Comparison of ENCODE assay signal across 9 cellular contexts in the genomic region with DNA sequence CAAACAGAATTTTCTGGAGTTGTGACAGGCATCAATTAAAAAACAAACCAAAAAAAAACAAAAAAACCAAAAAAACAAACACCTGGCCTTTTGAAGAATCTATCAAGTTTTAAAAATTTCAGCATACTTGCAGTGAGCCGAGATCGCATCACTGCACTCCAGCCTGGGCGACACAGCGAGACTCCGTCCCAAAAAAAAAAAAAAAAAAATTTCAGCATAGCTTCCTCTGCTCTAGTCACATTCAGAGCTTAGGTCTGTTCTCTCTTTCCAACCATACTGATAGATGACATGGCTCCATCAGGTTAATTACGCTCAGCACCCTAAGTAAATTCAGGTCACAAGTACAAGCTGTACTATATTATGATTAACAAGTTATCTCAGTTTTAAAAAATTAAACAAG. TPM values are rescaled to one million over a fixed set of nuclear protein-coding genes. Genes with fewer than 3 reads are reported as not detected.
DNase-seq lines count a peak whose midpoint lies in the region; ATAC-seq and TF ChIP-seq lines count a peak whose summit lies in the region.
"Had no signal": no experiment of that assay in that cellular context is flagged by ENCODE, and none has a peak within 500 bp of the region (broad histone marks: within the 10 kb centered on the region; RNA-seq: fewer than 3 reads in every experiment).

No MANE protein-coding gene starts in this region.

- no peaks in the 10 kb centered on the region for H3K27me3 ChIP-seq in naive thymus-derived CD4-positive, alpha-beta T cell (ENCODE audit: control insufficient read depth in 2 of 2, insufficient read depth in 2 of 2, low read length in 2 of 2)
- H3K27me3 ChIP-seq in upper lobe of right lung = no peaks in the 10 kb centered on the region

- H3K27me3 Mint-ChIP-seq in activated naive CD8-positive, alpha-beta T cell = no peaks in the 10 kb centered on the region
- peaks cover 4% of the 10 kb centered on the region for H3K27me3 Mint-ChIP-seq in activated naive CD8-positive, alpha-beta T cell treated with anti-CD3 and anti-CD28 coated beads for 36 hours
- no peaks in the 10 kb centered on the region for H3K27me3 Mint-ChIP-seq in activated CD4-positive, alpha-beta memory T cell treated with anti-CD3 and anti-CD28 coated beads, Interleukin-2, amount 10 ng/mL, durations not matched to agents 7 days and 5 days
- H3K27me3 Mint-ChIP-seq in naive thymus-derived CD4-positive, alpha-beta T cell = peaks cover 0 to 2% (median 0%) of the 10 kb centered on the region in 5 donors

- peaks cover 2% of the 10 kb centered on the region for H3K36me3 Mint-ChIP-seq in activated naive CD8-positive, alpha-beta T cell
- peaks cover 8% of the 10 kb centered on the region for H3K36me3 Mint-ChIP-seq in activated naive CD8-positive, alpha-beta T cell treated with anti-CD3 and anti-CD28 coated beads for 36 hours
- H3K36me3 Mint-ChIP-seq in activated CD4-positive, alpha-beta memory T cell treated with anti-CD3 and anti-CD28 coated beads, Interleukin-2, amount 10 ng/mL, durations not matched to agents 7 days and 5 days (ENCODE audit: low read depth) = peaks cover 42% of the 10 kb centered on the region
- peaks cover 0 to 9% (median 5%) of the 10 kb centered on the region in 5 donors for H3K36me3 Mint-ChIP-seq in naive thymus-derived CD4-positive, alpha-beta T cell

- DNase-seq in activated naive CD8-positive, alpha-beta T cell treated with anti-CD3 and anti-CD28 coated beads for 36 hours = no peak
- no peak for DNase-seq in activated CD4-positive, alpha-beta memory T cell treated with anti-CD3 and anti-CD28 coated beads, Interleukin-2, amount 10 ng/mL, durations not matched to agents 7 days and 5 days
- DNase-seq in naive thymus-derived CD4-positive, alpha-beta T cell = no peak
- no peak for DNase-seq in upper lobe of right lung
- no peak for DNase-seq in SHP77 treated with DMSO at 0.1 percent for 48 hours (lab: John Stamatoyannopoulos, UW)
- DNase-seq in NCI-H446 (lab: John Stamatoyannopoulos, UW) = no peak
- DNase-seq: caudate nucleus had no signal

- intact Hi-C loops in naive thymus-derived CD4-positive, alpha-beta T cell (cut with micrococcal nuclease) = no loop called here
- intact Hi-C loops in upper lobe of right lung (cut with DNase I) = no loop called here

- H3K36me3 ChIP-seq in naive thymus-derived CD4-positive, alpha-beta T cell (ENCODE audit: control insufficient read depth in 2 of 3, insufficient read depth in 3 of 3, low read length in 3 of 3) = no peaks in the 10 kb centered on the region
- no peaks in the 10 kb centered on the region for H3K36me3 ChIP-seq in upper lobe of right lung

- peaks cover 74% of the 10 kb centered on the region for H3K4me1 Mint-ChIP-seq in activated naive CD8-positive, alpha-beta T cell (ENCODE audit: low read depth)
- peaks cover 53% of the 10 kb centered on the region for H3K4me1 Mint-ChIP-seq in activated naive CD8-positive, alpha-beta T cell treated with anti-CD3 and anti-CD28 coated beads for 36 hours
- H3K4me1 Mint-ChIP-seq in activated CD4-positive, alpha-beta memory T cell treated with anti-CD3 and anti-CD28 coated beads, Interleukin-2, amount 10 ng/mL, durations not matched to agents 7 days and 5 days = peaks cover 56% of the 10 kb centered on the region
- peaks cover 53 to 73% (median 68%) of the 10 kb centered on the region in 7 donors for H3K4me1 Mint-ChIP-seq in naive thymus-derived CD4-positive, alpha-beta T cell

- peak overlapping the region; percentile 95 for H3K4me3 Mint-ChIP-seq in activated naive CD8-positive, alpha-beta T cell
- H3K4me3 Mint-ChIP-seq in activated naive CD8-positive, alpha-beta T cell treated with anti-CD3 and anti-CD28 coated beads for 36 hours = no peak overlapping the region
- H3K4me3 Mint-ChIP-seq in activated CD4-positive, alpha-beta memory T cell treated with anti-CD3 and anti-CD28 coated beads, Interleukin-2, amount 10 ng/mL, durations not matched to agents 7 days and 5 days = peak overlapping the region; percentile 52
- H3K4me3 Mint-ChIP-seq in naive thymus-derived CD4-positive, alpha-beta T cell = peak overlapping the region; percentile 58 to 99 (median 96)

- ATAC-seq in naive thymus-derived CD4-positive, alpha-beta T cell = no peak
- ATAC-seq in upper lobe of right lung (no peak), GM21576 (IDR thresholded peaks at IDR 0.05; ENCODE audit: unreplicated experiment) (no peak)

- POLR2A ChIA-PET in activated CD4-positive, alpha-beta memory T cell treated with anti-CD3 and anti-CD28 coated beads, Interleukin-2, amount 10 ng/mL, durations not matched to agents 7 days and 5 days (lab: Charles Lee) = interaction anchor here (5.5 to 8.1 kb wide), 4 partner anchors 14 to 174 kb away, joined by 52 to 282 read pairs (median 65); partner anchors contain the start of gene NT5C3A
- POLR2A ChIA-PET in naive thymus-derived CD4-positive, alpha-beta T cell (lab: Charles Lee) = interaction anchor here (0.7 to 6.4 kb wide), 5 partner anchors 12 to 173 kb away, joined by 3 to 52 read pairs (median 4); no protein-coding TSS in a partner anchor

- no peaks in the 10 kb centered on the region for H3K9me3 Mint-ChIP-seq in activated naive CD8-positive, alpha-beta T cell (ENCODE audit: low read depth)
- no peaks in the 10 kb centered on the region for H3K9me3 Mint-ChIP-seq in activated naive CD8-positive, alpha-beta T cell treated with anti-CD3 and anti-CD28 coated beads for 36 hours
- H3K9me3 Mint-ChIP-seq in activated CD4-positive, alpha-beta memory T cell treated with anti-CD3 and anti-CD28 coated beads, Interleukin-2, amount 10 ng/mL, durations not matched to agents 7 days and 5 days = no peaks in the 10 kb centered on the region
- peaks cover 0 to 3% (median 0%) of the 10 kb centered on the region in 11 donors for H3K9me3 Mint-ChIP-seq in naive thymus-derived CD4-positive, alpha-beta T cell

- CTCF ChIA-PET in activated CD4-positive, alpha-beta memory T cell treated with anti-CD3 and anti-CD28 coated beads, Interleukin-2, amount 10 ng/mL, durations not matched to agents 7 days and 5 days (lab: Charles Lee) = interaction anchor here (0.7 to 4.7 kb wide), 4 partner anchors 26 to 295 kb away, joined by 3 to 29 read pairs (median 6); no protein-coding TSS in a partner anchor
- CTCF ChIA-PET in naive thymus-derived CD4-positive, alpha-beta T cell (lab: Charles Lee) = interaction anchor here (0.6 to 2.1 kb wide), 3 partner anchors 42 to 161 kb away, joined by 3 to 7 read pairs (median 5); no protein-coding TSS in a partner anchor

- H3K27ac Mint-ChIP-seq in activated naive CD8-positive, alpha-beta T cell = peak overlapping the region; percentile 64
- H3K27ac Mint-ChIP-seq in activated naive CD8-positive, alpha-beta T cell treated with anti-CD3 and anti-CD28 coated beads for 36 hours = no peak overlapping the region
- peak overlapping the region; percentile 44 for H3K27ac Mint-ChIP-seq in activated CD4-positive, alpha-beta memory T cell treated with anti-CD3 and anti-CD28 coated beads, Interleukin-2, amount 10 ng/mL, durations not matched to agents 7 days and 5 days
- H3K27ac Mint-ChIP-seq in naive thymus-derived CD4-positive, alpha-beta T cell = peak overlapping the region; percentile 64 to 100 (median 88)

- no peaks in the 10 kb centered on the region for H3K9me3 ChIP-seq in naive thymus-derived CD4-positive, alpha-beta T cell (ENCODE audit: control insufficient read depth in 2 of 3, low read length in 3 of 3)
- H3K9me3 ChIP-seq in upper lobe of right lung = no peaks in the 10 kb centered on the region

- H3K4me1 ChIP-seq in naive thymus-derived CD4-positive, alpha-beta T cell (ENCODE audit: control insufficient read depth in 2 of 2, insufficient read depth in 2 of 2, low read length in 2 of 2) = peaks cover 33 to 36% of the 10 kb centered on the region in 2 donors
- peaks cover 67% of the 10 kb centered on the region for H3K4me1 ChIP-seq in upper lobe of right lung

- H3K4me3 ChIP-seq in naive thymus-derived CD4-positive, alpha-beta T cell (ENCODE audit: low read length) = no peak overlapping the region
- no peak overlapping the region for H3K4me3 ChIP-seq in upper lobe of right lung

- TF ChIP-seq CTCF in upper lobe of right lung (IDR thresholded peaks at IDR 0.05) = no peak

- peak overlapping the region; percentile 32 for H3K27ac ChIP-seq in naive thymus-derived CD4-positive, alpha-beta T cell (ENCODE audit: low read depth, low read length)
- peak overlapping the region; percentile 95 for H3K27ac ChIP-seq in upper lobe of right lung

RNA-seq across cellular contexts. Expression of gene KBTBD2, which starts 3.1 kb away (rescaled TPM):
- 10 to 100 TPM; 20.9 to 22.7 TPM for total RNA-seq in activated naive CD8-positive, alpha-beta T cell treated with anti-CD3 and anti-CD28 coated beads for 36 hours
- 10 to 100 TPM; 43.8 to 45.6 TPM for total RNA-seq in activated CD4-positive, alpha-beta memory T cell treated with anti-CD3 and anti-CD28 coated beads, Interleukin-2, amount 10 ng/mL, durations not matched to agents 7 days and 5 days
- total RNA-seq in naive thymus-derived CD4-positive, alpha-beta T cell = 100 to 1,000 TPM in 2 of 5 experiments, 10 to 100 TPM in 3; 46.8 to 116 (median 66.3) TPM
- 10 to 100 TPM; 18.4 to 22.5 TPM for polyA plus RNA-seq in naive thymus-derived CD4-positive, alpha-beta T cell
- total RNA-seq in upper lobe of right lung = 44.7 TPM
